Comparison of ENCODE assay signal across 9 cellular contexts in genomic region chrX:125202486-125203378, GRCh38.
DNase-seq lines count a peak whose midpoint lies in the region; ATAC-seq and TF ChIP-seq lines count a peak whose summit lies in the region.
"Had no signal": no experiment of that assay in that cellular context is flagged by ENCODE, and none has a peak within 500 bp of the region (broad histone marks: within the 10 kb centered on the region; RNA-seq: fewer than 3 reads in every experiment).

No MANE protein-coding gene starts in this region.

- no peak for TF ChIP-seq CTCF in WI38 (IDR thresholded peaks at IDR 0.05; ENCODE audit: low read depth, low read length)
- TF ChIP-seq CTCF in right lobe of liver (IDR thresholded peaks at IDR 0.05): no peak

- H3K4me3 ChIP-seq in WI38 (ENCODE audit: low read depth, low read length): peak overlapping the region; percentile 54
- peak overlapping the region; percentile 78 for H3K4me3 ChIP-seq in iPS-20b (ENCODE audit: low read length)
- peak overlapping the region; percentile 61 to 77 (median 66) for H3K4me3 ChIP-seq in subcutaneous abdominal adipose tissue (ENCODE audit: low read depth in 1 of 5, low read length in 5 of 5)
- peak overlapping the region in 1 of 3 donors; percentile 50 for H3K4me3 ChIP-seq in right lobe of liver

- no peak for DNase-seq in activated CD4-positive, alpha-beta T cell treated with anti-CD3 and anti-CD28 coated beads, Interleukin-2, amount 10 ng/mL, durations not matched to agents 7 days and 5 days
- no peak for DNase-seq in activated CD4-positive, alpha-beta T cell treated with anti-CD3 and anti-CD28 coated beads for 4 hours
- DNase-seq in right lobe of liver (no peak), NCI-H187 (lab: John Stamatoyannopoulos, UW) (no peak)
- DNase-seq: IMR-90 had no signal

- H3K27ac ChIP-seq in iPS-20b (ENCODE audit: low read length) (no peak overlapping the region), subcutaneous abdominal adipose tissue (ENCODE audit: low read depth, low read length) (no peak overlapping the region), right lobe of liver (no peak overlapping the region)

- POLR2A ChIA-PET in activated CD4-positive, alpha-beta T cell treated with anti-CD3 and anti-CD28 coated beads, Interleukin-2, amount 10 ng/mL, durations not matched to agents 7 days and 5 days (lab: Charles Lee): no interaction called here

- ATAC-seq in HG03442 (IDR thresholded peaks at IDR 0.05; ENCODE audit: unreplicated experiment) (no peak), right lobe of liver (no peak)

- TF ChIP-seq POLR2A in right lobe of liver (IDR thresholded peaks at IDR 0.05): no peak

- WGBS in right lobe of liver (ENCODE audit: insufficient coverage, low coverage, low lambda C conversion rate, missing lambda C conversion rate): 26% methylated on average over 23 of the region's 41 CpGs

- H3K9me3 Mint-ChIP-seq in activated CD4-positive, alpha-beta T cell treated with anti-CD3 and anti-CD28 coated beads, Interleukin-2, amount 10 ng/mL, durations not matched to agents 7 days and 5 days: no peaks in the 10 kb centered on the region

- CTCF ChIA-PET in activated CD4-positive, alpha-beta T cell treated with anti-CD3 and anti-CD28 coated beads, Interleukin-2, amount 10 ng/mL, durations not matched to agents 7 days and 5 days (lab: Charles Lee): no interaction called here

- H3K36me3 Mint-ChIP-seq in activated CD4-positive, alpha-beta T cell treated with anti-CD3 and anti-CD28 coated beads, Interleukin-2, amount 10 ng/mL, durations not matched to agents 7 days and 5 days (ENCODE audit: low read depth): no peaks in the 10 kb centered on the region

- H3K27ac Mint-ChIP-seq in activated CD4-positive, alpha-beta T cell treated with anti-CD3 and anti-CD28 coated beads, Interleukin-2, amount 10 ng/mL, durations not matched to agents 7 days and 5 days: no peak overlapping the region

- H3K36me3 ChIP-seq in iPS-20b (ENCODE audit: insufficient read depth, low read depth, low read length) (no peaks in the 10 kb centered on the region), subcutaneous abdominal adipose tissue (ENCODE audit: control insufficient read depth in 5 of 5, insufficient read depth in 5 of 5, low read length in 5 of 5) (no peaks in the 10 kb centered on the region), right lobe of liver (no peaks in the 10 kb centered on the region)

- H3K4me3 Mint-ChIP-seq in activated CD4-positive, alpha-beta T cell treated with anti-CD3 and anti-CD28 coated beads, Interleukin-2, amount 10 ng/mL, durations not matched to agents 7 days and 5 days: peak overlapping the region; percentile 74

- peaks cover 22% of the 10 kb centered on the region for H3K4me1 Mint-ChIP-seq in activated CD4-positive, alpha-beta T cell treated with anti-CD3 and anti-CD28 coated beads, Interleukin-2, amount 10 ng/mL, durations not matched to agents 7 days and 5 days

- H3K9me3 ChIP-seq in iPS-20b (ENCODE audit: insufficient read depth, low read depth, low read length) (no peaks in the 10 kb centered on the region), subcutaneous abdominal adipose tissue (ENCODE audit: control insufficient read depth in 5 of 5, low read length in 5 of 5) (no peaks in the 10 kb centered on the region), right lobe of liver (no peaks in the 10 kb centered on the region)

- intact Hi-C loops in right lobe of liver (cut with DNase I): no loop called here

- H3K4me1 ChIP-seq in iPS-20b (ENCODE audit: insufficient read depth, low read length) (no peaks in the 10 kb centered on the region; the same call in none of the 2 replicates), subcutaneous abdominal adipose tissue (ENCODE audit: control insufficient read depth in 5 of 5, insufficient read depth in 5 of 5, low read length in 5 of 5) (peaks cover 0 to 24% (median 9%) of the 10 kb centered on the region in 5 donors), right lobe of liver (no peaks in the 10 kb centered on the region)

- peaks cover 50% of the 10 kb centered on the region for H3K27me3 Mint-ChIP-seq in activated CD4-positive, alpha-beta T cell treated with anti-CD3 and anti-CD28 coated beads, Interleukin-2, amount 10 ng/mL, durations not matched to agents 7 days and 5 days

- H3K9ac ChIP-seq in iPS-20b (ENCODE audit: low read depth, low read length) (no peak overlapping the region), subcutaneous abdominal adipose tissue (ENCODE audit: low read length in 5 of 5) (no peak overlapping the region)

- H3K27me3 ChIP-seq in iPS-20b (ENCODE audit: insufficient read depth, low read length): peaks cover 35% of the 10 kb centered on the region
- peaks cover 0 to 15% (median 6%) of the 10 kb centered on the region in 5 donors for H3K27me3 ChIP-seq in subcutaneous abdominal adipose tissue (ENCODE audit: control insufficient read depth in 5 of 5, insufficient read depth in 4 of 5, low read length in 5 of 5)
- H3K27me3 ChIP-seq in right lobe of liver: no peaks in the 10 kb centered on the region
